8 cellular contexts compared by ENCODE assay signal in the genomic region with DNA sequence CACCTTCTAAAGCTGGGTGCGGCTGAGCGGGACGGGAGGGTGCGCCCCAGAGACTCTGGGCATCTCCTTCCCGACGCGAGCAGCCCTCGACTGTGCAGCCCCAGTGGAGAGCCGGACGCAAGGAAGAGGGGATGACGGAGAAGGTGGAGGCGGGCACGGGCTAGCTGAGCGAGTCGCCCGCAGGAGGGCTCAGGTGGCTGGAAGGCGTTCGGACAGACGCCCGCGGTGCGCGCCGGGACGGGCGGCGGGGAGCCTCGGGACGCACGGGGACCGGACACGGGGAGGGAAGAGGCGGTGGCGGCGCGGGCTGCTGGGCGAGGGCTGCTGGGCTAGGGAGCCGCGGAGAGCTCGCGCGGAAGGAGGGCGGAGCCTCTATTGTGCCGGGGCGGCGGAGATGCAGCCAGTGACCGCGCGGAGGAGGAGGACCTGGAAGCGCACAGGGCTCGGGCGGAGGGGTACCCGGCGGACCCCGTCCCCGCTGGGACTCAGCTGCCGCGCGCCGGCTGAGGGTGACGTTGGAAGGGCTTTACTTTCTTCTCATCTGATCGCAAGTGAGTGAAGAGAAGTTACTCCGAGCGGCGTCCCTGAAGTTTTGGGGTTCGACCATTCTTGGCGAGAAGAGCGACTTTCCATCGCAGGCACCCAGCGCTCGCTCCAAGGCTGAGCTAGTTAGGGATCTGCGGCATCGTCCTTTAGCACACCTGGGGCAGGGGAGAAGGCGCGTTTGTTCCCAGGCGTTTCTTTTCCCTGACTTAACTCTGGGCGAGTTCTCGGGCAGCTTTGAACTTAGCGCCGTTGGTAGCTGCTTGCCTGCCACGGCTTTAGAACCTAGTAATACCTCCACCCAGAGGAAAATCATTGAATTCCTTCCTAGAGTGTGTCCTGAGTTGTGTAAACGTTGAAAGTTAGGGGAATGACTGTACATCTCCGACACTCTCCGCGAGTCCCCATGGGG. TPM values are rescaled to one million over a fixed set of nuclear protein-coding genes. Genes with fewer than 3 reads are reported as not detected.
A peak's percentile ranks its signal among the peaks of the same experiment; 100 is the strongest.
DNase-seq lines count a peak whose midpoint lies in the region; ATAC-seq and TF ChIP-seq lines count a peak whose summit lies in the region.

Gene OLFML2B, minus strand, starts transcription at position 323 of the 955 bp plus-strand sequence. CDS start 439 bp downstream, outside the sequence.

- H3K27ac ChIP-seq in BLaER1 (no peak within 1 kb of the TSS), MM.1S (ENCODE audit: low read length) (no peak within 1 kb of the TSS), iPS DF 6.9 (ENCODE audit: low read length) (no peak within 1 kb of the TSS)

- H3F3A ChIP-seq in MM.1S (ENCODE audit: insufficient read depth, low read length): no peaks in the 10 kb centered on the region

- H3K27me3 ChIP-seq in BLaER1 (peaks cover 12% of the 10 kb centered on the region), MM.1S (replicated peaks; ENCODE audit: insufficient read depth, low read length) (peaks cover 5% of the 10 kb centered on the region; the same call in 1 of the 2 replicates), iPS DF 6.9 (ENCODE audit: control insufficient read depth, insufficient read depth, low read length) (peaks cover 15% of the 10 kb centered on the region; the same call in 1 of the 2 replicates)

- peaks cover 5% of the 10 kb centered on the region for H3K4me1 ChIP-seq in BLaER1
- no peaks in the 10 kb centered on the region for H3K4me1 ChIP-seq in MM.1S (ENCODE audit: low read length)
- peaks cover 2% of the 10 kb centered on the region; the same call in 1 of the 2 replicates for H3K4me1 ChIP-seq in iPS DF 6.9 (ENCODE audit: control insufficient read depth, insufficient read depth, low read length)

- DNase-seq in MM.1S (peak; percentile 77), T-helper 9 cell (peak; percentile 20), iPS DF 6.9 (ENCODE audit: low read depth, low spot score) (peak; percentile 35), retina (peak; percentile 94), GM19240 (ENCODE audit: insufficient read length, low spot score) (no peak)

- peak within 1 kb of the TSS; percentile 86 to 100 (median 91) for H3K4me3 Mint-ChIP-seq in brain

- H3K4me3 ChIP-seq in BLaER1 (peak within 1 kb of the TSS; percentile 75), MM.1S (ENCODE audit: low read length) (peak within 1 kb of the TSS; percentile 84), iPS DF 6.9 (ENCODE audit: low read length) (peak within 1 kb of the TSS; percentile 54)

- H4K20me1 ChIP-seq in BLaER1 (no peaks in the 10 kb centered on the region), MM.1S (ENCODE audit: insufficient read depth, low read length) (no peaks in the 10 kb centered on the region)

- peaks cover 48% of the 10 kb centered on the region for H3K4me1 Mint-ChIP-seq in brain

- peak within 1 kb of the TSS in 4 of 5 experiments; percentile 40 to 96 (median 66) for H3K27ac Mint-ChIP-seq in brain

- no CpG with 5 or more reads among the region's 85 CpGs for WGBS in iPS DF 6.9 (ENCODE audit: insufficient coverage, insufficient read length)

- ATAC-seq in GM19397 (IDR thresholded peaks at IDR 0.05; ENCODE audit: unreplicated experiment): peak; percentile 52

- peaks cover 49% of the 10 kb centered on the region for H3K27me3 Mint-ChIP-seq in brain

- H3K79me2 ChIP-seq in MM.1S (ENCODE audit: low read length): no peaks in the 10 kb centered on the region

- H3K4me2 ChIP-seq in BLaER1 (peak within 1 kb of the TSS; percentile 92), MM.1S (ENCODE audit: low read depth, low read length) (peak within 1 kb of the TSS; percentile 97)

- peak; percentile 37 for TF ChIP-seq CTCF in MM.1S (IDR thresholded peaks at IDR 0.05; ENCODE audit: low read length)
- peak; percentile 44 to 55 for TF ChIP-seq CTCF in brain (conservative IDR thresholded peaks at IDR 0.05)

- H3K36me3 Mint-ChIP-seq in brain: no peaks in the 10 kb centered on the region

- H3K36me3 ChIP-seq in BLaER1: no peaks in the 10 kb centered on the region
- H3K36me3 ChIP-seq in MM.1S (replicated peaks; ENCODE audit: insufficient read depth, low read length): no peaks in the 10 kb centered on the region
- no peaks in the 10 kb centered on the region; the same call in 1 of the 2 replicates for H3K36me3 ChIP-seq in iPS DF 6.9 (ENCODE audit: control insufficient read depth, insufficient read depth, low read length)

- no peaks in the 10 kb centered on the region for H3K9me2 ChIP-seq in MM.1S (replicated peaks; ENCODE audit: insufficient read depth, low read length)

- H3K9ac ChIP-seq in BLaER1 (peak within 1 kb of the TSS; percentile 59; the same call in 1 of the 2 replicates), MM.1S (ENCODE audit: low read length) (peak within 1 kb of the TSS; percentile 25; the same call in 1 of the 2 replicates)

- H3K9me3 ChIP-seq in BLaER1 (no peaks in the 10 kb centered on the region), MM.1S (replicated peaks; ENCODE audit: insufficient read depth, low read length) (no peaks in the 10 kb centered on the region), iPS DF 6.9 (ENCODE audit: control insufficient read depth, insufficient read depth, low read length) (no peaks in the 10 kb centered on the region)

- peaks cover 0 to 15% (median 7%) of the 10 kb centered on the region in 5 experiments for H3K9me3 Mint-ChIP-seq in brain

- H2AFZ ChIP-seq in MM.1S (ENCODE audit: low read length): peak within 1 kb of the TSS; percentile 93

RNA-seq across cellular contexts. Expression of gene OLFML2B, which starts in this region (rescaled TPM):
- polyA plus RNA-seq in brain (ENCODE audit: insufficient read depth, low read depth, low replicate concordance): 3.4 TPM
